In genomic region chr3:112303811-112304325, GRCh38 we compare ENCODE assay signal across 9 cellular contexts. TPM values are rescaled to one million over a fixed set of nuclear protein-coding genes. Genes with fewer than 3 reads are reported as not detected.
DNase-seq lines count a peak whose midpoint lies in the region; ATAC-seq and TF ChIP-seq lines count a peak whose summit lies in the region.
"Had no signal": no experiment of that assay in that cellular context is flagged by ENCODE, and none has a peak within 500 bp of the region (broad histone marks: within the 10 kb centered on the region; RNA-seq: fewer than 3 reads in every experiment).

No MANE protein-coding gene starts in this region.

- H3K27me3 ChIP-seq in endodermal cell (ENCODE audit: control insufficient read depth, insufficient read depth, low read length, poor library complexity, severe bottlenecking) (no peaks in the 10 kb centered on the region), muscle layer of duodenum (ENCODE audit: low read depth, low read length) (no peaks in the 10 kb centered on the region)

- no peak for TF ChIP-seq CTCF in endodermal cell (conservative IDR thresholded peaks at IDR 0.05)

- H3K9me3 Mint-ChIP-seq in endodermal cell, result peaks cover 6% of the 10 kb centered on the region

- peak overlapping the region; percentile 80 for H3K27ac ChIP-seq in KOPT-K1 (ENCODE audit: low read depth, low read length, poor library complexity, severe bottlenecking)
- H3K27ac ChIP-seq in endodermal cell (ENCODE audit: low read depth, low read length), result peak overlapping the region; percentile 90
- H3K27ac ChIP-seq in muscle layer of duodenum (ENCODE audit: low read length), result no peak overlapping the region
- H3K27ac ChIP-seq: C4-2B had no signal

- WGBS in endodermal cell (ENCODE audit: insufficient coverage in 1 of 2, insufficient read length in 1 of 2), 2 experiments, result 37 to 44% methylated on average over 10 of the region's 10 CpGs

- H3K36me3 ChIP-seq in KOPT-K1 (ENCODE audit: insufficient read depth, low read length) (no peaks in the 10 kb centered on the region), endodermal cell (ENCODE audit: control insufficient read depth, insufficient read depth, low read length) (no peaks in the 10 kb centered on the region), muscle layer of duodenum (ENCODE audit: control insufficient read depth in 1 of 2, insufficient read depth in 2 of 2, low read length in 2 of 2) (no peaks in the 10 kb centered on the region)

- peak overlapping the region; percentile 81 for H3K4me3 ChIP-seq in endodermal cell (ENCODE audit: low read length)
- peak overlapping the region; percentile 75 to 81 for H3K4me3 ChIP-seq in muscle layer of duodenum (ENCODE audit: low read depth in 1 of 2, low read length in 2 of 2)

- no peak overlapping the region for H3K4me3 Mint-ChIP-seq in endodermal cell

- ATAC-seq in HG03571 (IDR thresholded peaks at IDR 0.05; ENCODE audit: unreplicated experiment), result no peak

- DNase-seq in NCI-H82 (lab: John Stamatoyannopoulos, UW) (peak; percentile 49), NCI-H82 treated with DMSO at 0.1 percent for 48 hours (lab: John Stamatoyannopoulos, UW; ENCODE audit: unreplicated experiment) (no peak), endodermal cell (peak; percentile 75), HPDE6-E6E7 (ENCODE audit: extremely low spot score) (no peak), OCI-M2 (lab: John Stamatoyannopoulos, UW; ENCODE audit: unreplicated experiment) (no peak)

- H3K9ac ChIP-seq in endodermal cell (ENCODE audit: extremely low read depth, low read length, poor library complexity, severe bottlenecking), result peak overlapping the region; percentile 44

- H3K27ac Mint-ChIP-seq in endodermal cell, result no peak overlapping the region

- H3K4me1 ChIP-seq in endodermal cell (ENCODE audit: control insufficient read depth, insufficient read depth, low read length), result peaks cover 13% of the 10 kb centered on the region
- H3K4me1 ChIP-seq in muscle layer of duodenum (ENCODE audit: control insufficient read depth in 1 of 2, insufficient read depth in 2 of 2, low read length in 2 of 2), result peaks cover 3 to 25% of the 10 kb centered on the region in 2 donors

- peaks cover 26% of the 10 kb centered on the region for H3K4me1 Mint-ChIP-seq in endodermal cell

- H3K9me3 ChIP-seq in KOPT-K1 (ENCODE audit: insufficient read depth, low read length, poor library complexity, severe bottlenecking) (no peaks in the 10 kb centered on the region), endodermal cell (ENCODE audit: control insufficient read depth, low read length) (peaks cover 22% of the 10 kb centered on the region), muscle layer of duodenum (ENCODE audit: control insufficient read depth in 1 of 2, low read length in 2 of 2) (no peaks in the 10 kb centered on the region)

- H3K36me3 Mint-ChIP-seq in endodermal cell (ENCODE audit: low read depth), result no peaks in the 10 kb centered on the region

- H3K27me3 Mint-ChIP-seq in endodermal cell (ENCODE audit: insufficient read depth), result no peaks in the 10 kb centered on the region

RNA-seq across cellular contexts. Expression of gene SLC9C1, which starts 9.9 kb away (rescaled TPM):
- total RNA-seq in endodermal cell, result under 1 TPM; 0.24 to 0.66 TPM
- polyA plus RNA-seq in endodermal cell (2013, experiment 1 of 2), result 0.18 TPM
- polyA plus RNA-seq in endodermal cell (2013, experiment 2 of 2), result 0.25 TPM

RNA-seq across cellular contexts. Expression of gene CD200, which starts 29.1 kb away (rescaled TPM):
- total RNA-seq in endodermal cell, result 10 to 100 TPM; 49.2 to 58.6 TPM
- polyA plus RNA-seq in endodermal cell (2013, experiment 1 of 2), result 72.1 TPM
- 69.1 TPM for polyA plus RNA-seq in endodermal cell (2013, experiment 2 of 2)

Comparison
In these comparisons a context has a peak if more than half of its experiments do, and no peak if none do; other contexts are left out.
1. DNase-seq: peak in NCI-H82 (single experiment) and endodermal cell (single experiment); none in NCI-H82 treated with DMSO at 0.1 percent for 48 hours (single experiment), HPDE6-E6E7 (single experiment) and OCI-M2 (single experiment).